1 cellular context compared by ENCODE assay signal in genomic region chr19:3722443-3723109, GRCh38.
TF ChIP-seq lines count a peak whose summit lies in the region.

No MANE protein-coding gene starts in this region.

TF ChIP-seq in GM23338, 12 proteins besides CTCF, POLR2A, EP300 and RAD21 (continued from another document):
- TF ChIP-seq ZNF462 (CRISPR knock-in tag; IDR thresholded peaks at IDR 0.05) (no peak), ZNF331 (CRISPR knock-in tag; IDR thresholded peaks at IDR 0.05; ENCODE audit: low read depth) (no peak), REST (IDR thresholded peaks at IDR 0.05; ENCODE audit: unreplicated experiment) (no peak)
TF ChIP-seq in GM23338: peak in this region for 0.
